In genomic region chr15:86076468-86076867, GRCh38 we compare ENCODE assay signal across 29 cellular contexts. TPM values are rescaled to one million over a fixed set of nuclear protein-coding genes. Genes with fewer than 3 reads are reported as not detected.
"Had no signal": no experiment of that assay in that cellular context is flagged by ENCODE, and none has a peak within 500 bp of the region (broad histone marks: within the 10 kb centered on the region; RNA-seq: fewer than 3 reads in every experiment).

No MANE protein-coding gene starts in this region.

- H3K36me3 ChIP-seq: brain microvascular endothelial cell, cardiac muscle cell, MG63 had no signal

- H3K27ac ChIP-seq: brain microvascular endothelial cell, cardiac muscle cell, SK-N-MC had no signal

- DNase-seq: activated CD4-positive, alpha-beta memory T cell treated with anti-CD3 and anti-CD28 coated beads for 36 hours; activated CD4-positive, alpha-beta T cell treated with anti-CD3 and anti-CD28 coated beads, Interleukin-2, amount 10 ng/mL, durations not matched to agents 7 days and 5 days; activated CD4-positive, CD25-positive, alpha-beta regulatory T cell; activated CD8-positive, alpha-beta memory T cell treated with anti-CD3 and anti-CD28 coated beads for 24 hours; activated gamma-delta T cell; activated naive CD4-positive, alpha-beta T cell treated with anti-CD3 and anti-CD28 coated beads for 36 hours; activated T-cell treated with anti-CD3 and anti-CD28 coated beads, Interleukin-2, amount 50 U/mL, for 48 hours; brain microvascular endothelial cell; MG63; MV-4-11; NCI-H1092 treated with DMSO at 0.1 percent for 48 hours; NCI-H1417 treated with DMSO at 0.1 percent for 48 hours; NCI-H1694; NCI-H2029; NCI-H2107; NCI-H2171 treated with DMSO at 0.1 percent for 48 hours; NCI-H345; NCI-H510A; NCI-H748 treated with DMSO at 0.1 percent for 48 hours; SIG-M5; T-cell; T-helper 2 cell; T1000 had no signal

- H3K4me3 ChIP-seq: cardiac muscle cell, MG63, SK-N-MC had no signal

- ATAC-seq: activated T-helper 17 cell treated with anti-CD3 and anti-CD28 coated beads, Interleukin-2, amount 50 U/mL, for 72 hours; T-cell had no signal

- H3K27me3 ChIP-seq: brain microvascular endothelial cell, cardiac muscle cell had no signal

- H3K9me3 ChIP-seq: MG63 had no signal

RNA-seq across cellular contexts. Expression of gene AGBL1, which starts 3.2 kb away (rescaled TPM):
- total RNA-seq: activated CD4-positive, alpha-beta T cell treated with anti-CD3 and anti-CD28 coated beads, Interleukin-2, amount 10 ng/mL, durations not matched to agents 7 days and 5 days; activated naive CD4-positive, alpha-beta T cell treated with anti-CD3 and anti-CD28 coated beads for 36 hours; OCI-LY7; RPMI7951; T-cell had no signal
- polyA plus RNA-seq: adipose tissue had no signal
